8 cellular contexts compared by ENCODE assay signal in the genomic region with DNA sequence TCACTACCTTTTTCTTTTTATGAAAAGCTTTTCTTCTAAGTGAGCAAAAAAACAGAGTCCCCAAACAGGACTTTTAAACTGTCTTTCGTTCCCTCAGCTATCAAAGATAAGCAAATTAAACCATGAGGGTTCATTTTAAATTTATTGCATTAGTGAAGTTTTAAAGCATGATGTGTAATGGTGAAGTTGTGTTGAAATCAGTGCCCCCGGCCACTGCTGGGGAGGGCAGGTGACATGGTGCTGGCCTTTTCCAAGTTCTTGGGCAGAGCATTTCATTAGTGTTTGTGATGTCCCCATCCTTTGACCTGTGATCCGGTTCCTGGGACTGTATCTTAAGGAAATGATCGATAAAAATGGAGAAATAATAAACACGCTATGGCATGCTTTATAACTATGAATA.
"Had no signal": no experiment of that assay in that cellular context is flagged by ENCODE, and none has a peak within 500 bp of the region (broad histone marks: within the 10 kb centered on the region; RNA-seq: fewer than 3 reads in every experiment).

No MANE protein-coding gene starts in this region.

- H3K4me3 ChIP-seq: GM12878 had no signal

- FAIRE-seq: G401.6, GM12878, GM12891, GM12892, GM18507, GM19239 had no signal

- DNase-seq: GDM1, GF-D8 had no signal

- ATAC-seq: GM12878 had no signal
